9 cellular contexts compared by ENCODE assay signal in genomic region chr17:44655983-44656700, GRCh38. TPM values are rescaled to one million over a fixed set of nuclear protein-coding genes. Genes with fewer than 3 reads are reported as not detected.
DNase-seq lines count a peak whose midpoint lies in the region; ATAC-seq and TF ChIP-seq lines count a peak whose summit lies in the region.
"Had no signal": no experiment of that assay in that cellular context is flagged by ENCODE, and none has a peak within 500 bp of the region (broad histone marks: within the 10 kb centered on the region; RNA-seq: fewer than 3 reads in every experiment).

TSS of gene MEIOC (plus strand) at chr17:44656468. CDS start at chr17:44656614, 146 bp downstream.

- no peaks in the 10 kb centered on the region for H3K36me3 Mint-ChIP-seq in activated naive CD4-positive, alpha-beta T cell treated with anti-CD3 and anti-CD28 coated beads for 36 hours (ENCODE audit: low read depth)

- intact Hi-C loops in activated naive CD4-positive, alpha-beta T cell treated with anti-CD3 and anti-CD28 coated beads for 36 hours (cut with micrococcal nuclease) = no loop called here
- intact Hi-C loops in left colon (cut with DNase I, micrococcal nuclease) = no loop called here

- DNase-seq in GM10266 (ENCODE audit: extremely low spot score) (peak; percentile 43), NCI-H345 (lab: John Stamatoyannopoulos, UW) (peak; percentile 69), left colon (no peak), OCI-M1 (lab: John Stamatoyannopoulos, UW) (no peak), MV-4-11 (lab: John Stamatoyannopoulos, UW) (no peak)
- peak; percentile 34 for DNase-seq in activated naive CD4-positive, alpha-beta T cell treated with anti-CD3 and anti-CD28 coated beads for 36 hours
- peak; percentile 5 for DNase-seq in stimulated activated naive CD4-positive, alpha-beta T cell treated with Interleukin-2 at 50 U/mL for 16 hours (lab: John Stamatoyannopoulos, UW)

- peak within 1 kb of the TSS; percentile 46 for H3K4me3 Mint-ChIP-seq in activated naive CD4-positive, alpha-beta T cell treated with anti-CD3 and anti-CD28 coated beads for 36 hours

- H3K27ac Mint-ChIP-seq in activated naive CD4-positive, alpha-beta T cell treated with anti-CD3 and anti-CD28 coated beads for 36 hours = no peak within 1 kb of the TSS

- H3K9me3 Mint-ChIP-seq in activated naive CD4-positive, alpha-beta T cell treated with anti-CD3 and anti-CD28 coated beads for 36 hours = no peaks in the 10 kb centered on the region

- H3K27me3 Mint-ChIP-seq in activated naive CD4-positive, alpha-beta T cell treated with anti-CD3 and anti-CD28 coated beads for 36 hours (ENCODE audit: low read depth) = peaks cover 27% of the 10 kb centered on the region

- no peak for TF ChIP-seq CTCF in GM10266 (IDR thresholded peaks at IDR 0.05; ENCODE audit: control insufficient read depth, insufficient read depth, low read depth, missing control alignments)

- H3K4me1 Mint-ChIP-seq in activated naive CD4-positive, alpha-beta T cell treated with anti-CD3 and anti-CD28 coated beads for 36 hours (ENCODE audit: low read depth) = peaks cover 6% of the 10 kb centered on the region

- peak; percentile 29 for ATAC-seq in left colon
- no peak for ATAC-seq in HG03354 (IDR thresholded peaks at IDR 0.05; ENCODE audit: poor library complexity, severe bottlenecking, unreplicated experiment)

- CTCF ChIA-PET in activated naive CD4-positive, alpha-beta T cell treated with anti-CD3 and anti-CD28 coated beads for 36 hours (lab: Charles Lee) = interaction anchor here (0.7 to 1.4 kb wide), 3 partner anchors 10 to 51 kb away, joined by 3 to 5 read pairs (median 4); no protein-coding TSS in a partner anchor

RNA-seq across cellular contexts. Expression of gene MEIOC, which starts in this region (rescaled TPM):
- under 1 TPM in 1 of 2 experiments, not detected in 1; 0.05 TPM for total RNA-seq in activated naive CD4-positive, alpha-beta T cell treated with anti-CD3 and anti-CD28 coated beads for 36 hours
- total RNA-seq in left colon = not detected
- total RNA-seq: pulmonary artery endothelial cell had no signal

Comparison
In these comparisons a context has a peak if more than half of its experiments do, and no peak if none do; other contexts are left out.
1. Peak in DNase-seq in activated naive CD4-positive, alpha-beta T cell treated with anti-CD3 and anti-CD28 coated beads for 36 hours; RNA of the gene not detected or under 1 TPM.
2. Peak in ATAC-seq in left colon; RNA of the gene not detected or under 1 TPM.
3. DNase-seq: peak in GM10266 (single experiment), NCI-H345 (single experiment) and stimulated activated naive CD4-positive, alpha-beta T cell treated with Interleukin-2 at 50 U/mL for 16 hours (single experiment); none in left colon (0 of 2), OCI-M1 (single experiment) and MV-4-11 (single experiment).